ENCODE assay signal across 17 cellular contexts in genomic region chr5:39675676-39676075, GRCh38.
DNase-seq lines count a peak whose midpoint lies in the region; ATAC-seq and TF ChIP-seq lines count a peak whose summit lies in the region.
"Had no signal": no experiment of that assay in that cellular context is flagged by ENCODE, and none has a peak within 500 bp of the region (broad histone marks: within the 10 kb centered on the region; RNA-seq: fewer than 3 reads in every experiment).

No MANE protein-coding gene starts in this region.

- H3K4me2 ChIP-seq in osteoblast (ENCODE audit: insufficient read depth, low read length), result no peak overlapping the region
- H3K4me2 ChIP-seq: BLaER1 had no signal

- no peaks in the 10 kb centered on the region for H3K36me3 Mint-ChIP-seq in naive thymus-derived CD8-positive, alpha-beta T cell
- H3K36me3 Mint-ChIP-seq: CD4-positive, alpha-beta memory T cell; IgD-negative memory B cell had no signal

- DNase-seq in brain pericyte (ENCODE audit: low read depth, low spot score) (peak; percentile 16), fibroblast of pulmonary artery (ENCODE audit: low read depth) (peak; percentile 11), osteoblast (ENCODE audit: insufficient read length, low spot score, missing footprints) (no peak), NCI-H2196 treated with DMSO at 0.1 percent for 48 hours (lab: John Stamatoyannopoulos, UW; ENCODE audit: unreplicated experiment) (no peak)
- no peak for DNase-seq in naive thymus-derived CD8-positive, alpha-beta T cell
- no peak for DNase-seq in activated CD4-positive, alpha-beta T cell treated with anti-CD3 and anti-CD28 coated beads for 1 hour
- DNase-seq: Calu3; CD4-positive, alpha-beta memory T cell; GF-D8; Karpas-422; NCI-H1092; NCI-H2081 treated with DMSO at 0.1 percent for 48 hours had no signal

- H3K27me3 Mint-ChIP-seq in naive thymus-derived CD8-positive, alpha-beta T cell, result peaks cover 0 to 10% (median 5%) of the 10 kb centered on the region in 5 donors

- H3K9me3 Mint-ChIP-seq in naive thymus-derived CD8-positive, alpha-beta T cell, result no peaks in the 10 kb centered on the region
- H3K9me3 Mint-ChIP-seq: CD4-positive, alpha-beta memory T cell had no signal

- ATAC-seq in naive thymus-derived CD8-positive, alpha-beta T cell, result no peak
- ATAC-seq in HG03135 (IDR thresholded peaks at IDR 0.05; ENCODE audit: unreplicated experiment), result no peak
- ATAC-seq: Right ventricle myocardium inferior had no signal

- H3K4me1 Mint-ChIP-seq in naive thymus-derived CD8-positive, alpha-beta T cell, result no peaks in the 10 kb centered on the region
- H3K4me1 Mint-ChIP-seq: CD4-positive, alpha-beta memory T cell; IgD-negative memory B cell had no signal

- TF ChIP-seq CTCF in fibroblast of pulmonary artery (IDR thresholded peaks at IDR 0.05; ENCODE audit: low read length, missing control alignments), result no peak
- no peak for TF ChIP-seq CTCF in osteoblast (IDR thresholded peaks at IDR 0.05; ENCODE audit: extremely low read depth, low read depth, low read length)

- no peak overlapping the region for H3K4me3 ChIP-seq in fibroblast of pulmonary artery (replicated peaks; ENCODE audit: low read depth, low read length)
- H3K4me3 ChIP-seq in osteoblast (ENCODE audit: insufficient read depth, low read length), result no peak overlapping the region
- H3K4me3 ChIP-seq: BLaER1, HAP-1 had no signal

- no peaks in the 10 kb centered on the region for H3K79me2 ChIP-seq in osteoblast (ENCODE audit: insufficient read depth, low read length)

- peak overlapping the region; percentile 17 for H2AFZ ChIP-seq in osteoblast (ENCODE audit: low read length)

- no peak overlapping the region for H3K27ac Mint-ChIP-seq in naive thymus-derived CD8-positive, alpha-beta T cell
- H3K27ac Mint-ChIP-seq: CD4-positive, alpha-beta memory T cell; IgD-negative memory B cell had no signal

- no peaks in the 10 kb centered on the region for H3K36me3 ChIP-seq in osteoblast (ENCODE audit: insufficient read depth, low read length)
- H3K36me3 ChIP-seq: BLaER1, HAP-1 had no signal

- no peak overlapping the region for H3K27ac ChIP-seq in osteoblast (ENCODE audit: low read depth, low read length)
- H3K27ac ChIP-seq: BLaER1 had no signal

- POLR2A ChIA-PET in naive thymus-derived CD8-positive, alpha-beta T cell (lab: Charles Lee), result no interaction called here

- peaks cover 4% of the 10 kb centered on the region for H3K27me3 ChIP-seq in osteoblast (ENCODE audit: insufficient read depth, low read length)
- H3K27me3 ChIP-seq: BLaER1 had no signal

- peaks cover 16% of the 10 kb centered on the region for H3K4me1 ChIP-seq in osteoblast (ENCODE audit: insufficient read depth, low read length)
- H3K4me1 ChIP-seq: BLaER1 had no signal

- no peaks in the 10 kb centered on the region for H3K9me3 ChIP-seq in osteoblast (ENCODE audit: low read depth, low read length)
- H3K9me3 ChIP-seq: BLaER1 had no signal

- no peak overlapping the region for H3K4me3 Mint-ChIP-seq in naive thymus-derived CD8-positive, alpha-beta T cell
- H3K4me3 Mint-ChIP-seq: CD4-positive, alpha-beta memory T cell; IgD-negative memory B cell had no signal

- H4K20me1 ChIP-seq in osteoblast (ENCODE audit: insufficient read depth, low read length), result no peaks in the 10 kb centered on the region
- H4K20me1 ChIP-seq: BLaER1 had no signal

Comparison
In these comparisons a context has a peak if more than half of its experiments do, and no peak if none do; other contexts are left out.
1. DNase-seq: peak in brain pericyte (single experiment) and fibroblast of pulmonary artery (single experiment); none in osteoblast (single experiment), NCI-H2196 treated with DMSO at 0.1 percent for 48 hours (single experiment), naive thymus-derived CD8-positive, alpha-beta T cell (0 of 10) and activated CD4-positive, alpha-beta T cell treated with anti-CD3 and anti-CD28 coated beads for 1 hour (single experiment).